Comparison of ENCODE assay signal across 20 cellular contexts in genomic region chr6:89518352-89519055, GRCh38.
"Had no signal": no experiment of that assay in that cellular context is flagged by ENCODE, and none has a peak within 500 bp of the region (broad histone marks: within the 10 kb centered on the region; RNA-seq: fewer than 3 reads in every experiment).

No MANE protein-coding gene starts in this region.

- H3K4me1 ChIP-seq: esophagus muscularis mucosa, right atrium auricular region, sigmoid colon, suprapubic skin, thyroid gland, upper lobe of left lung, uterus had no signal

- ATAC-seq: left cardiac atrium; left ventricle myocardium superior; naive thymus-derived CD4-positive, alpha-beta T cell had no signal

- H3K4me3 Mint-ChIP-seq: endodermal cell; immature natural killer cell; naive thymus-derived CD4-positive, alpha-beta T cell; nephron progenitor cell had no signal

- H3K27ac Mint-ChIP-seq: endodermal cell; immature natural killer cell; naive thymus-derived CD4-positive, alpha-beta T cell; nephron progenitor cell had no signal

- H3K9me3 Mint-ChIP-seq: endodermal cell, immature natural killer cell, nephron progenitor cell had no signal

- H3K4me1 Mint-ChIP-seq: immature natural killer cell had no signal

- H3K27ac ChIP-seq: coronary artery, esophagus muscularis mucosa, right atrium auricular region, sigmoid colon, suprapubic skin, thyroid gland, upper lobe of left lung, uterus had no signal

- H3K4me3 ChIP-seq: coronary artery, esophagus muscularis mucosa, lung, right atrium auricular region, sigmoid colon, suprapubic skin, thyroid gland, upper lobe of left lung, uterus had no signal

- H3K36me3 ChIP-seq: esophagus muscularis mucosa, right atrium auricular region, sigmoid colon, suprapubic skin, thyroid gland, upper lobe of left lung, uterus had no signal

- DNase-seq: effector CD4-positive, alpha-beta T cell; endodermal cell; immature natural killer cell; left cardiac atrium; left ventricle myocardium superior; mesendoderm; naive thymus-derived CD4-positive, alpha-beta T cell; nephron progenitor cell; sigmoid colon; small intestine; stimulated activated CD4-positive, alpha-beta T cell treated with anti-CD3 and anti-CD28 coated beads, Interleukin-12 subunit alpha, Interleukin-12 subunit beta, amount 100 ng/mL, for 4 hours; stimulated activated naive CD4-positive, alpha-beta T cell treated with Interleukin-2 at 50 U/mL for 16 hours; thyroid gland; upper lobe of left lung; uterus had no signal

- H3K27me3 ChIP-seq: esophagus muscularis mucosa, right atrium auricular region, sigmoid colon, suprapubic skin, thyroid gland, upper lobe of left lung, uterus had no signal

- H3K9me3 ChIP-seq: esophagus muscularis mucosa, right atrium auricular region, sigmoid colon, suprapubic skin, thyroid gland, upper lobe of left lung, uterus had no signal

- H3K36me3 Mint-ChIP-seq: naive thymus-derived CD4-positive, alpha-beta T cell had no signal
